9 cellular contexts compared by ENCODE assay signal in genomic region chr4:144645102-144645469, GRCh38. TPM values are rescaled to one million over a fixed set of nuclear protein-coding genes. Genes with fewer than 3 reads are reported as not detected.
DNase-seq lines count a peak whose midpoint lies in the region; ATAC-seq and TF ChIP-seq lines count a peak whose summit lies in the region.
"Had no signal": no experiment of that assay in that cellular context is flagged by ENCODE, and none has a peak within 500 bp of the region (broad histone marks: within the 10 kb centered on the region; RNA-seq: fewer than 3 reads in every experiment).

No MANE protein-coding gene starts in this region.

- no peak overlapping the region for H4K91ac ChIP-seq in H9 (ENCODE audit: insufficient read length, low read depth, low read length)

- H3K56ac ChIP-seq in H9 (ENCODE audit: insufficient read length, low read depth, low read length), result no peak overlapping the region

- peaks cover 86% of the 10 kb centered on the region for H3K27me3 Mint-ChIP-seq in H9 (ENCODE audit: low read depth)

- H2BK12ac ChIP-seq in H9 (ENCODE audit: insufficient read length, low read depth, low read length), result no peak overlapping the region

- no peak overlapping the region for H3T11ph ChIP-seq in H9 (ENCODE audit: low read length)

- H3K4ac ChIP-seq in H9 (ENCODE audit: low read depth, low read length), result no peak overlapping the region

- peak overlapping the region; percentile 2 to 56 (median 35) for H3K4me3 ChIP-seq in skeletal muscle tissue (ENCODE audit: low read length in 3 of 3)

- no peaks in the 10 kb centered on the region for H3K9me3 ChIP-seq in H9 (ENCODE audit: control insufficient read depth, low read depth, low read length)
- no peaks in the 10 kb centered on the region for H3K9me3 ChIP-seq in skeletal muscle tissue (ENCODE audit: control insufficient read depth in 3 of 3, low read length in 3 of 3)

- H3K27me3 ChIP-seq in H9 (ENCODE audit: insufficient read depth, low read length), result peaks cover 42% of the 10 kb centered on the region; the same call in 1 of the 2 replicates
- H3K27me3 ChIP-seq in skeletal muscle tissue (ENCODE audit: control insufficient read depth in 3 of 3, insufficient read depth in 3 of 3, low read length in 3 of 3), result peaks cover 30 to 31% (median 31%) of the 10 kb centered on the region in 3 donors

- H3K4me2 ChIP-seq in H9 (ENCODE audit: insufficient read depth, insufficient read length, low read length), result no peak overlapping the region

- H3K4me1 ChIP-seq in H9 (ENCODE audit: insufficient read depth, low read length), result no peaks in the 10 kb centered on the region
- H3K4me1 ChIP-seq in skeletal muscle tissue (ENCODE audit: control insufficient read depth in 3 of 3, insufficient read depth in 3 of 3, low read length in 3 of 3), result peaks cover 8 to 12% (median 11%) of the 10 kb centered on the region in 3 donors

- H3K23me2 ChIP-seq in H9 (ENCODE audit: insufficient read length, low read depth, low read length, poor library complexity, severe bottlenecking), result peaks cover 12% of the 10 kb centered on the region

- H3K4me1 Mint-ChIP-seq in H9, result peaks cover 38 to 39% of the 10 kb centered on the region in 2 experiments

- H3K27ac ChIP-seq in H9 (ENCODE audit: insufficient read length, low read depth, low read length) (no peak overlapping the region), angular gyrus (ENCODE audit: low read depth, low read length) (peak overlapping the region; percentile 24), skeletal muscle tissue (ENCODE audit: low read depth, low read length) (no peak overlapping the region)

- H3K79me2 ChIP-seq in H9 (ENCODE audit: insufficient read depth, low read length), result no peaks in the 10 kb centered on the region

- H2AK5ac ChIP-seq in H9 (ENCODE audit: insufficient read length, low read length), result no peak overlapping the region

- WGBS in H9 (ENCODE audit: extremely low coverage, insufficient read length, low lambda C conversion rate), result no CpG with 5 or more reads among the region's 22 CpGs

- H2BK20ac ChIP-seq in H9 (ENCODE audit: low read depth, low read length, poor library complexity, severe bottlenecking), result no peak overlapping the region

- H3K9ac ChIP-seq in H9 (ENCODE audit: extremely low read depth, insufficient read length, low read length) (no peak overlapping the region), skeletal muscle tissue (ENCODE audit: low read depth in 1 of 3, low read length in 3 of 3) (no peak overlapping the region)

- H3K79me1 ChIP-seq in H9 (ENCODE audit: insufficient read depth, low read depth, low read length, poor library complexity, severe bottlenecking), result no peaks in the 10 kb centered on the region

- no peak overlapping the region for H3K14ac ChIP-seq in H9 (ENCODE audit: insufficient read depth, low read length)

- H3K36me3 ChIP-seq in skeletal muscle tissue (ENCODE audit: control insufficient read depth in 3 of 3, insufficient read depth in 3 of 3, low read length in 3 of 3), result no peaks in the 10 kb centered on the region

- no peak overlapping the region for H3K23ac ChIP-seq in H9 (ENCODE audit: insufficient read length, low read depth, low read length)

- H2AFZ ChIP-seq in H9 (ENCODE audit: low read length), result no peak overlapping the region

- no peaks in the 10 kb centered on the region; a peak in 1 of 7 replicates for H3K36me3 Mint-ChIP-seq in H9 (ENCODE audit: insufficient read depth in 1 of 3, low read depth in 3 of 3)

- ATAC-seq in HG03571 (IDR thresholded peaks at IDR 0.05; ENCODE audit: unreplicated experiment) (no peak), GM18858 (IDR thresholded peaks at IDR 0.05; ENCODE audit: unreplicated experiment) (no peak)

- no peak overlapping the region for H2BK15ac ChIP-seq in H9 (ENCODE audit: low read depth, low read length)

- TF ChIP-seq CTCF in H9 (conservative IDR thresholded peaks at IDR 0.05), result no peak

- H4K5ac ChIP-seq in H9 (ENCODE audit: insufficient read length, low read depth, low read length), result no peak overlapping the region

- H3K4me3 Mint-ChIP-seq in H9, result peak overlapping the region; percentile 52 to 78

- H3K27ac Mint-ChIP-seq in H9, result no peak overlapping the region

- DNase-seq in H9, result peak; percentile 32
- peak; percentile 6 for DNase-seq in iPS-NIHi11 (ENCODE audit: low spot score)
- DNase-seq in NK-92 treated with Interleukin-12 subunit alpha and Interleukin-12 subunit beta, amount 100 ng/mL, for 24 hours (lab: John Stamatoyannopoulos, UW), result no peak
- no peak for DNase-seq in RKO (ENCODE audit: low spot score)
- DNase-seq: NCI-H2029 treated with DMSO at 0.1 percent for 48 hours had no signal

- peaks cover 0 to 3% of the 10 kb centered on the region in 2 experiments; a peak in 1 of 5 replicates for H3K9me3 Mint-ChIP-seq in H9

- no peak overlapping the region for H2BK5ac ChIP-seq in H9 (ENCODE audit: insufficient read length, low read length)

- H4K20me1 ChIP-seq in H9 (ENCODE audit: control insufficient read depth, insufficient read depth, insufficient read length), result no peaks in the 10 kb centered on the region

- H3K18ac ChIP-seq in H9 (ENCODE audit: insufficient read length, low read depth, low read length), result no peak overlapping the region

- no peak overlapping the region for H2BK120ac ChIP-seq in H9 (ENCODE audit: low read depth, low read length, poor library complexity, severe bottlenecking)

- H4K8ac ChIP-seq in H9 (replicated peaks; ENCODE audit: insufficient read length, low read depth, low read length), result no peak overlapping the region

RNA-seq across cellular contexts. Expression of gene HHIP, which starts 0.9 kb away (rescaled TPM):
- total RNA-seq in H9 (2021) (2.7 and 3.8 TPM in 2 replicates), skeletal muscle tissue (8.4 TPM)

Comparison
In these comparisons a context has a peak if more than half of its experiments do, and no peak if none do; other contexts are left out.
1. DNase-seq: peak in H9 (single experiment) and iPS-NIHi11 (single experiment); none in NK-92 treated with Interleukin-12 subunit alpha and Interleukin-12 subunit beta, amount 100 ng/mL, for 24 hours (single experiment) and RKO (single experiment).